ENCODE assay signal across 34 cellular contexts in genomic region chr3:1929788-1930414, GRCh38.
"Had no signal": no experiment of that assay in that cellular context is flagged by ENCODE, and none has a peak within 500 bp of the region (broad histone marks: within the 10 kb centered on the region; RNA-seq: fewer than 3 reads in every experiment).

No MANE protein-coding gene starts in this region.

- DNase-seq: activated B cell treated with CpG ODN at 0.5 μM for 24 hours; activated CD4-positive, alpha-beta memory T cell treated with anti-CD3 and anti-CD28 coated beads for 36 hours; activated CD4-positive, alpha-beta T cell treated with anti-CD3 and anti-CD28 coated beads for 4 hours; activated CD4-positive, alpha-beta T cell treated with anti-CD3 and anti-CD28 coated beads, Interleukin-2, amount 10 ng/mL, durations not matched to agents 24 days and 14 days; activated CD4-positive, alpha-beta T cell treated with anti-CD3 and anti-CD28 coated beads, Interleukin-2, amount 50 U/mL, for 1 hour; activated CD4-positive, alpha-beta T cell treated with anti-CD3 and anti-CD28 coated beads, Interleukin-2, amount 50 U/mL, for 4 hours; activated CD4-positive, CD25-positive, alpha-beta regulatory T cell treated with anti-CD3 and anti-CD28 coated beads, Interleukin-2, amount 50 U/mL, for 72 hours; activated CD8-positive, alpha-beta memory T cell treated with anti-CD3 and anti-CD28 coated beads, Interleukin-2, amount 50 U/mL, for 4 hours; activated CD8-positive, alpha-beta T cell treated with anti-CD3 and anti-CD28 coated beads for 36 hours; activated effector memory CD4-positive, alpha-beta T cell treated with anti-CD3 and anti-CD28 coated beads, Interleukin-2, amount 50 U/mL, for 16 hours; activated gamma-delta T cell treated with Interleukin-2 at 50 U/mL for 16 hours; activated naive CD4-positive, alpha-beta T cell; activated naive CD4-positive, alpha-beta T cell treated with anti-CD3 and anti-CD28 coated beads for 36 hours; activated naive CD4-positive, alpha-beta T cell treated with anti-CD3 and anti-CD28 coated beads, Interleukin-2, amount 50 U/mL, for 16 hours; activated naive CD8-positive, alpha-beta T cell treated with anti-CD3 and anti-CD28 coated beads for 36 hours; activated T-cell treated with anti-CD3 and anti-CD28 coated beads for 4 hours; activated T-cell treated with anti-CD3 and anti-CD28 coated beads, Interleukin-2, amount 50 U/mL, for 1 hour; activated T-cell treated with anti-CD3 and anti-CD28 coated beads, Interleukin-2, amount 50 U/mL, for 4 hours; activated T-cell treated with anti-CD3 and anti-CD28 coated beads, Interleukin-2, amount 50 U/mL, for 72 hours; adrenal gland; amniotic stem cell; aorta; body of pancreas; brain microvascular endothelial cell; central memory CD4-positive, alpha-beta T cell; T-helper 2 cell; T-helper 9 cell had no signal

- H3K27me3 ChIP-seq: adrenal gland, body of pancreas, brain microvascular endothelial cell, breast epithelium had no signal

- H3K4me3 ChIP-seq: adrenal gland, body of pancreas, breast epithelium had no signal

- H3K36me3 Mint-ChIP-seq: activated CD4-positive, alpha-beta memory T cell treated with anti-CD3 and anti-CD28 coated beads for 36 hours; activated naive CD8-positive, alpha-beta T cell treated with anti-CD3 and anti-CD28 coated beads for 36 hours had no signal

- H3K27ac Mint-ChIP-seq: activated B cell treated with CpG ODN at 0.5 μM for 24 hours; activated CD4-positive, alpha-beta memory T cell treated with anti-CD3 and anti-CD28 coated beads for 36 hours; activated CD4-positive, alpha-beta T cell treated with anti-CD3 and anti-CD28 coated beads, Interleukin-2, amount 10 ng/mL, durations not matched to agents 24 days and 14 days; activated CD8-positive, alpha-beta T cell treated with anti-CD3 and anti-CD28 coated beads for 36 hours; activated naive CD4-positive, alpha-beta T cell treated with anti-CD3 and anti-CD28 coated beads for 36 hours; activated naive CD4-positive, alpha-beta T cell treated with anti-CD3 and anti-CD28 coated beads, Interleukin-2, amount 50 U/mL, for 72 hours; activated naive CD8-positive, alpha-beta T cell treated with anti-CD3 and anti-CD28 coated beads for 36 hours; activated T-cell treated with anti-CD3 and anti-CD28 coated beads, Interleukin-2, amount 50 U/mL, for 72 hours; activated T-helper 1 cell treated with anti-CD3 and anti-CD28 coated beads, Interleukin-12 subunit alpha, Interleukin-12 subunit beta, Interleukin-2, Interleukin-4 antibody, amounts not matched to agents 30 ng/mL and 10 ng/mL and 1 ng/mL, durations not matched to agents 14 hours and 24 hours and 36 hours; activated T-helper 17 cell treated with anti-CD3 and anti-CD28 coated beads, Interleukin-2, amount 50 U/mL, for 72 hours; T-helper 1 cell treated with Interleukin-12 subunit alpha and Interleukin-12 subunit beta and Interleukin-4 antibody, amounts not matched to agents 30 μg/mL and 1 μg/mL, for 36 hours; T-helper 2 cell treated with Interferon-gamma antibody and Interleukin-4, amounts not matched to agents 5 μg/mL and 100 μg/mL, for 36 hours had no signal

- H3K36me3 ChIP-seq: adrenal gland, brain microvascular endothelial cell, breast epithelium had no signal

- H3K27ac ChIP-seq: adrenal gland, body of pancreas, brain microvascular endothelial cell, breast epithelium, VCaP had no signal

- H3K9me3 Mint-ChIP-seq: activated B cell treated with CpG ODN at 0.5 μM for 24 hours; activated CD4-positive, alpha-beta T cell treated with anti-CD3 and anti-CD28 coated beads, Interleukin-2, amount 10 ng/mL, durations not matched to agents 24 days and 14 days had no signal

- H3K4me1 Mint-ChIP-seq: activated B cell treated with CpG ODN at 0.5 μM for 24 hours; activated CD4-positive, alpha-beta T cell treated with anti-CD3 and anti-CD28 coated beads, Interleukin-2, amount 10 ng/mL, durations not matched to agents 24 days and 14 days; activated naive CD8-positive, alpha-beta T cell treated with anti-CD3 and anti-CD28 coated beads for 36 hours; activated T-helper 17 cell treated with anti-CD3 and anti-CD28 coated beads, Interleukin-2, amount 50 U/mL, for 72 hours had no signal

- H3K27me3 Mint-ChIP-seq: activated B cell treated with CpG ODN at 0.5 μM for 24 hours; activated CD4-positive, alpha-beta memory T cell treated with anti-CD3 and anti-CD28 coated beads for 36 hours; activated CD4-positive, alpha-beta T cell treated with anti-CD3 and anti-CD28 coated beads, Interleukin-2, amount 10 ng/mL, durations not matched to agents 24 days and 14 days; activated CD8-positive, alpha-beta T cell treated with anti-CD3 and anti-CD28 coated beads for 36 hours; activated naive CD8-positive, alpha-beta T cell treated with anti-CD3 and anti-CD28 coated beads for 36 hours; activated T-helper 17 cell treated with anti-CD3 and anti-CD28 coated beads, Interleukin-2, amount 50 U/mL, for 72 hours had no signal

- H3K9me3 ChIP-seq: adrenal gland, body of pancreas had no signal

- H3K4me3 Mint-ChIP-seq: activated B cell treated with CpG ODN at 0.5 μM for 24 hours; activated CD4-positive, alpha-beta memory T cell treated with anti-CD3 and anti-CD28 coated beads for 36 hours; activated CD4-positive, alpha-beta T cell treated with anti-CD3 and anti-CD28 coated beads, Interleukin-2, amount 10 ng/mL, durations not matched to agents 24 days and 14 days; activated CD8-positive, alpha-beta T cell treated with anti-CD3 and anti-CD28 coated beads for 36 hours; activated naive CD4-positive, alpha-beta T cell treated with anti-CD3 and anti-CD28 coated beads for 36 hours; activated naive CD8-positive, alpha-beta T cell treated with anti-CD3 and anti-CD28 coated beads for 36 hours; activated T-cell treated with anti-CD3 and anti-CD28 coated beads, Interleukin-2, amount 50 U/mL, for 4 hours; activated T-cell treated with anti-CD3 and anti-CD28 coated beads, Interleukin-2, amount 50 U/mL, for 72 hours; activated T-helper 1 cell treated with anti-CD3 and anti-CD28 coated beads, Interleukin-12 subunit alpha, Interleukin-12 subunit beta, Interleukin-2, Interleukin-4 antibody, amounts not matched to agents 30 ng/mL and 10 ng/mL and 1 ng/mL, durations not matched to agents 14 hours and 24 hours and 36 hours; activated T-helper 17 cell treated with anti-CD3 and anti-CD28 coated beads, Interleukin-2, amount 50 U/mL, for 72 hours; T-helper 1 cell treated with Interleukin-12 subunit alpha and Interleukin-12 subunit beta and Interleukin-4 antibody, amounts not matched to agents 30 μg/mL and 1 μg/mL, for 36 hours; T-helper 2 cell treated with Interferon-gamma antibody and Interleukin-4, amounts not matched to agents 5 μg/mL and 100 μg/mL, for 36 hours had no signal

- ATAC-seq: activated CD8-positive, alpha-beta T cell treated with anti-CD3 and anti-CD28 coated beads for 36 hours; activated naive CD4-positive, alpha-beta T cell treated with anti-CD3 and anti-CD28 coated beads, Interleukin-2, amount 50 U/mL, for 72 hours; activated T-cell treated with anti-CD3 and anti-CD28 coated beads, Interleukin-2, amount 50 U/mL, for 4 hours; activated T-cell treated with anti-CD3 and anti-CD28 coated beads, Interleukin-2, amount 50 U/mL, for 72 hours; activated T-helper 17 cell treated with anti-CD3 and anti-CD28 coated beads, Interleukin-2, amount 50 U/mL, for 72 hours; body of pancreas had no signal

- H3K4me1 ChIP-seq: adrenal gland, body of pancreas, breast epithelium had no signal
